18 cellular contexts compared by ENCODE assay signal in the genomic region with DNA sequence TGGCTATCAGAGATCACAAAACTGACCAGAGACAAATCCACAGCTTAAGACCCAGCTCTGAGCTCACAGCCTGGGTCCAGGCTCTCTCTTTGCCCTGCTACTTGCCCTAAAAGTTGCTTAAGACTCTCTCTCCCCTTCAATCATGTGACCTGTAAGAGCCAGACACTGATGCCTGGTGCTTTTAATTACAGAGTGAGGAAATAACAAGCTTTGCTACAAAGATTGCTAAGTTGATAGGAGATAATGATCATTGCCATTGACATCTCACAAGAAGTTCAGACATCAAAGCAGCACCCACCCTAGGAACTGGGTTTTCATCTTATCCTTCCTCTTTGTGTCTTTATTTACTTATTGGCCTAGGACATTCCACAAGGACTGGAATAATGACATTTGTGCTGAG.
"Had no signal": no experiment of that assay in that cellular context is flagged by ENCODE, and none has a peak within 500 bp of the region (broad histone marks: within the 10 kb centered on the region; RNA-seq: fewer than 3 reads in every experiment).

No MANE protein-coding gene starts in this region.

- H3K27ac ChIP-seq: body of pancreas, epithelial cell of prostate, gastrocnemius medialis, heart left ventricle, psoas muscle, transverse colon had no signal

- H3K4me3 ChIP-seq: body of pancreas, gastrocnemius medialis, heart left ventricle, psoas muscle, transverse colon had no signal

- H3K9me3 ChIP-seq: body of pancreas, gastrocnemius medialis, heart left ventricle, psoas muscle, transverse colon had no signal

- H3K4me1 ChIP-seq: body of pancreas, gastrocnemius medialis, psoas muscle, transverse colon had no signal

- H3K27me3 ChIP-seq: body of pancreas, gastrocnemius medialis, heart left ventricle, transverse colon had no signal

- ATAC-seq: activated CD4-positive, alpha-beta T cell treated with anti-CD3 and anti-CD28 coated beads for 36 hours; body of pancreas; gastrocnemius medialis; heart left ventricle; left ventricle myocardium superior; naive thymus-derived CD4-positive, alpha-beta T cell; psoas muscle; stimulated activated naive CD8-positive, alpha-beta T cell treated with anti-CD3 and anti-CD28 coated beads, Interleukin-15, Interleukin-2, amounts not matched to agents 100 U/mL and 50 U/mL, for 24 hours; WTC11 had no signal

- DNase-seq: activated CD4-positive, alpha-beta T cell treated with anti-CD3 and anti-CD28 coated beads for 36 hours; activated CD4-positive, alpha-beta T cell treated with anti-CD3 and anti-CD28 coated beads, Interleukin-2, amount 50 U/mL, for 48 hours; activated gamma-delta T cell treated with Interleukin-2 at 50 U/mL for 16 hours; activated naive CD8-positive, alpha-beta T cell treated with anti-CD3 and anti-CD28 coated beads for 36 hours; amygdala; body of pancreas; caudate nucleus; gastrocnemius medialis; heart left ventricle; kidney glomerular epithelial cell; left ventricle myocardium superior; naive thymus-derived CD4-positive, alpha-beta T cell; psoas muscle; right cardiac atrium; stimulated activated naive CD8-positive, alpha-beta T cell treated with anti-CD3 and anti-CD28 coated beads, Interleukin-15, Interleukin-2, amounts not matched to agents 100 U/mL and 50 U/mL, for 24 hours; transverse colon had no signal

- H3K36me3 ChIP-seq: gastrocnemius medialis, heart left ventricle, transverse colon had no signal
